In the genomic region with DNA sequence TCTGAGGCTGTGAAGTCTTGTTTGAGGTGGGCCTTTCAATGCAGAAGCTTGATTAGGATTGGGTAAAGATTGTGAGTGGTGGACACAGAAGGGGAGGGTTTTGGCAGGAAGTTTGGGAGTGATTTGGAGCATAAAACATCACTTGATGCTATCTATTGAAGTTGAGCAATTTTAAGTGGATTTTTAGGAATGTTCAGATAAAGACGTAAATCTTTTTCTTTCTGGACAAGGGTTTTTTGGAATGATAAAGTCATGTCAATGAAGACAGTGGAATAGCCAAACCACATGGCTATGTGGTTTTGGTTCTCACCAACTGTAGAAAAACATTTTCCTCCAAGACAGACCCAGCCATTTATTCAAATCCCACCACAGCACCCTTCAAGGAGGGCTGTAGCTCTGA, we compare ENCODE assay signal across 27 cellular contexts.
"Had no signal": no experiment of that assay in that cellular context is flagged by ENCODE, and none has a peak within 500 bp of the region (broad histone marks: within the 10 kb centered on the region; RNA-seq: fewer than 3 reads in every experiment).

No MANE protein-coding gene starts in this region.

- H3K4me3 ChIP-seq: left lung, lower lobe of right lung, ovary, right atrium auricular region, right lobe of liver, smooth muscle cell, tibial nerve, uterus had no signal

- H3K4me1 ChIP-seq: left lung, lower lobe of right lung, right atrium auricular region, right lobe of liver, tibial nerve, uterus had no signal

- H3K27me3 ChIP-seq: left lung, ovary, right atrium auricular region, right lobe of liver, tibial nerve, uterus had no signal

- H3K4me2 ChIP-seq: smooth muscle cell had no signal

- H3K27ac ChIP-seq: left lung, lower lobe of right lung, ovary, right atrium auricular region, right lobe of liver, tibial nerve, uterus had no signal

- H3K27me3 Mint-ChIP-seq: stimulated activated memory B cell treated with anti-CD40 and anti-IgM and Interleukin-4, amounts not matched to agents 10 μg/mL and 1 μg/mL and 100 μg/mL, for 72 hours; stimulated activated naive CD8-positive, alpha-beta T cell treated with anti-CD3 and anti-CD28 coated beads, Interleukin-15, amount 100 ng/mL, for 72 hours had no signal

- DNase-seq: immature natural killer cell; kidney; left colon; left lung; lower lobe of right lung; mammary epithelial cell; mesendoderm; naive B cell; ovary; right lobe of liver; stimulated activated CD4-positive, alpha-beta T cell treated with anti-CD3 and anti-CD28 coated beads, Interleukin-1b, Interleukin-23, amount 100 ng/mL, for 48 hours; stimulated activated CD4-positive, alpha-beta T cell treated with anti-CD3 and anti-CD28 coated beads, Interleukin-2, amount 100 ng/mL, for 48 hours; stimulated activated CD4-positive, alpha-beta T cell treated with anti-CD3 and anti-CD28 coated beads, Interleukin-4, amount 100 ng/mL, for 4 hours; stimulated activated CD8-positive, alpha-beta memory T cell treated with anti-CD3 and anti-CD28 coated beads, Interleukin-4, amount 100 ng/mL, for 48 hours; stimulated activated naive CD4-positive, alpha-beta T cell treated with Interleukin-2 at 50 U/mL for 16 hours; stimulated activated naive CD8-positive, alpha-beta T cell treated with anti-CD3 and anti-CD28 coated beads, Interleukin-15, amount 100 ng/mL, for 72 hours; substantia nigra; uterus had no signal

- H3K9me3 ChIP-seq: left lung, lower lobe of right lung, ovary, right atrium auricular region, right lobe of liver, tibial nerve, uterus had no signal

- H3K36me3 ChIP-seq: left lung, lower lobe of right lung, ovary, right atrium auricular region, right lobe of liver, tibial nerve, uterus had no signal

- H3K36me3 Mint-ChIP-seq: immature natural killer cell; mesothelial cell of epicardium; naive B cell; natural killer cell treated with Interleukin-12 subunit alpha and Interleukin-12 subunit beta and Interleukin-15 and Interleukin-18, amount 100 ng/mL, for 72 hours; stimulated activated memory B cell treated with anti-CD40 and anti-IgM and Interleukin-4, amounts not matched to agents 10 μg/mL and 1 μg/mL and 100 μg/mL, for 72 hours; type B pancreatic cell had no signal

- H3K4me1 Mint-ChIP-seq: immature natural killer cell; naive B cell; stimulated activated memory B cell treated with anti-CD40 and anti-IgM and Interleukin-4, amounts not matched to agents 10 μg/mL and 1 μg/mL and 100 μg/mL, for 72 hours; stimulated activated naive CD8-positive, alpha-beta T cell treated with anti-CD3 and anti-CD28 coated beads, Interleukin-15, amount 100 ng/mL, for 72 hours had no signal

- H3K9me3 Mint-ChIP-seq: immature natural killer cell; mesothelial cell of epicardium; natural killer cell treated with Interleukin-12 subunit alpha and Interleukin-12 subunit beta and Interleukin-15 and Interleukin-18, amount 100 ng/mL, for 72 hours; stimulated activated naive CD8-positive, alpha-beta T cell treated with anti-CD3 and anti-CD28 coated beads, Interleukin-15, amount 100 ng/mL, for 72 hours; type B pancreatic cell had no signal

- FAIRE-seq: islet of Langerhans, kidney had no signal

- H3K27ac Mint-ChIP-seq: mesothelial cell of epicardium; naive B cell; natural killer cell treated with Interleukin-12 subunit alpha and Interleukin-12 subunit beta and Interleukin-15 and Interleukin-18, amount 100 ng/mL, for 72 hours; progenitor cell of endocrine pancreas; stimulated activated memory B cell treated with anti-CD40 and anti-IgM and Interleukin-4, amounts not matched to agents 10 μg/mL and 1 μg/mL and 100 μg/mL, for 72 hours; stimulated activated naive CD8-positive, alpha-beta T cell treated with anti-CD3 and anti-CD28 coated beads, Interleukin-15, amount 100 ng/mL, for 72 hours; type B pancreatic cell had no signal

- ATAC-seq: left colon; left lung; lower lobe of right lung; natural killer cell treated with Interleukin-12 subunit alpha and Interleukin-12 subunit beta and Interleukin-15 and Interleukin-18, amount 100 ng/mL, for 72 hours; right lobe of liver; stimulated activated memory B cell treated with anti-CD40 and anti-IgM and Interleukin-4, amounts not matched to agents 10 μg/mL and 1 μg/mL and 100 μg/mL, for 72 hours; stimulated activated naive CD8-positive, alpha-beta T cell treated with anti-CD3 and anti-CD28 coated beads, Interleukin-15, amount 100 ng/mL, for 72 hours had no signal

- H3K4me3 Mint-ChIP-seq: immature natural killer cell; mesothelial cell of epicardium; naive B cell; natural killer cell treated with Interleukin-12 subunit alpha and Interleukin-12 subunit beta and Interleukin-15 and Interleukin-18, amount 100 ng/mL, for 72 hours; stimulated activated memory B cell treated with anti-CD40 and anti-IgM and Interleukin-4, amounts not matched to agents 10 μg/mL and 1 μg/mL and 100 μg/mL, for 72 hours; stimulated activated naive CD8-positive, alpha-beta T cell treated with anti-CD3 and anti-CD28 coated beads, Interleukin-15, amount 100 ng/mL, for 72 hours; type B pancreatic cell had no signal
